ENCODE assay signal across 7 cellular contexts in genomic region chr17:44007346-44008204, GRCh38. TPM values are rescaled to one million over a fixed set of nuclear protein-coding genes. Genes with fewer than 3 reads are reported as not detected.
DNase-seq lines count a peak whose midpoint lies in the region; ATAC-seq and TF ChIP-seq lines count a peak whose summit lies in the region.

No MANE protein-coding gene starts in this region.

- no peak overlapping the region for H3K27ac Mint-ChIP-seq in osteocyte (ENCODE audit: unreplicated experiment)

- DNase-seq in Peyer's patch: peak in 1 of 3 donors; percentile 58
- peak; percentile 63 for DNase-seq in fibroblast of gingiva (ENCODE audit: low read depth)
- no peak for DNase-seq in osteocyte (ENCODE audit: extremely low spot score, unreplicated experiment)
- DNase-seq in iPS-NIHi7 (ENCODE audit: extremely low spot score): no peak
- DNase-seq in HUDEP-2 (lab: John Stamatoyannopoulos, UW; ENCODE audit: unreplicated experiment in 76 of 76): no peak

- ATAC-seq in GM21423 (IDR thresholded peaks at IDR 0.05; ENCODE audit: unreplicated experiment): peak; percentile 2
- no peak for ATAC-seq in HG02798 (IDR thresholded peaks at IDR 0.05; ENCODE audit: poor library complexity, unreplicated experiment)

- H3K36me3 ChIP-seq in Peyer's patch: peaks cover 0 to 31% (median 0%) of the 10 kb centered on the region in 3 donors

- peak overlapping the region in 3 of 4 donors; percentile 1 to 99 (median 63) for H3K27ac ChIP-seq in Peyer's patch

- no peak for TF ChIP-seq CTCF in Peyer's patch (IDR thresholded peaks at IDR 0.05)
- no peak for TF ChIP-seq CTCF in osteocyte (IDR thresholded peaks at IDR 0.05)

- peaks cover 0 to 35% (median 20%) of the 10 kb centered on the region in 4 donors for H3K4me1 ChIP-seq in Peyer's patch

- H3K27me3 Mint-ChIP-seq in osteocyte (ENCODE audit: unreplicated experiment): peaks cover 7% of the 10 kb centered on the region

- peaks cover 29% of the 10 kb centered on the region for H3K4me1 Mint-ChIP-seq in osteocyte (ENCODE audit: unreplicated experiment)

- H3K27me3 ChIP-seq in Peyer's patch: peaks cover 0 to 6% of the 10 kb centered on the region in 2 donors

- peak overlapping the region; percentile 62 to 73 (median 65) for H3K4me3 ChIP-seq in Peyer's patch

- H3K36me3 Mint-ChIP-seq in osteocyte (ENCODE audit: unreplicated experiment): peaks cover 7% of the 10 kb centered on the region

- no peaks in the 10 kb centered on the region for H3K9me3 Mint-ChIP-seq in osteocyte (ENCODE audit: unreplicated experiment)

- peak overlapping the region; percentile 80 for H3K4me3 Mint-ChIP-seq in osteocyte (ENCODE audit: unreplicated experiment)

- no peaks in the 10 kb centered on the region for H3K9me3 ChIP-seq in Peyer's patch

- TF ChIP-seq POLR2A in Peyer's patch (IDR thresholded peaks at IDR 0.05): no peak

RNA-seq across cellular contexts. Expression of gene NAGS, which starts 3.2 kb away (rescaled TPM):
- total RNA-seq in Peyer's patch (10 to 100 TPM in 3 of 4 donors, 1 to 10 TPM in 1; 8.3 to 74.1 (median 57.3) TPM), osteocyte (0.29 and 0.78 TPM in 2 replicates)

RNA-seq across cellular contexts. Expression of gene TMEM101, which starts 7.2 kb away (rescaled TPM):
- total RNA-seq in Peyer's patch (10 to 100 TPM in 3 of 4 donors, 1 to 10 TPM in 1; 8.3 to 20.9 (median 17.5) TPM), osteocyte (21.7 and 23.6 TPM in 2 replicates)

RNA-seq across cellular contexts. Expression of gene PYY, which starts 53.8 kb away (rescaled TPM):
- 10 to 100 TPM in 2 of 4 donors, 1 to 10 TPM in 1, not detected in 1; 7.5 to 58.0 (median 27.5) TPM for total RNA-seq in Peyer's patch
- not detected in 2 replicates for total RNA-seq in osteocyte

RNA-seq across cellular contexts. Expression of gene LSM12, which starts 58.9 kb away (rescaled TPM):
- total RNA-seq in Peyer's patch (10 to 100 TPM; 10.7 to 28.4 (median 26.1) TPM), osteocyte (49.3 and 49.5 TPM in 2 replicates)
